Comparison of ENCODE assay signal across 8 cellular contexts in genomic region chr1:93079685-93080141, GRCh38. TPM values are rescaled to one million over a fixed set of nuclear protein-coding genes. Genes with fewer than 3 reads are reported as not detected.
DNase-seq lines count a peak whose midpoint lies in the region; ATAC-seq and TF ChIP-seq lines count a peak whose summit lies in the region.

No MANE protein-coding gene starts in this region.

- no peaks in the 10 kb centered on the region for H3K9me3 ChIP-seq in effector memory CD4-positive, alpha-beta T cell (ENCODE audit: control insufficient read depth, low read length)
- no peaks in the 10 kb centered on the region for H3K9me3 ChIP-seq in stomach

- peak overlapping the region; percentile 97 for H3K4me3 ChIP-seq in Jurkat, Clone E6-1 (ENCODE audit: low read length)
- H3K4me3 ChIP-seq in effector memory CD4-positive, alpha-beta T cell (ENCODE audit: insufficient read depth, low read depth, low read length, poor library complexity, severe bottlenecking): peak overlapping the region; percentile 98
- peak overlapping the region; percentile 83 to 96 (median 90) for H3K4me3 ChIP-seq in stomach

- no peaks in the 10 kb centered on the region for H3K9me3 Mint-ChIP-seq in Calu3 (ENCODE audit: low read depth, unreplicated experiment)
- H3K9me3 Mint-ChIP-seq in WTC11: peaks cover 15% of the 10 kb centered on the region
- no peaks in the 10 kb centered on the region for H3K9me3 Mint-ChIP-seq in memory B cell

- peaks cover 10% of the 10 kb centered on the region for H3K4me1 Mint-ChIP-seq in Calu3 (ENCODE audit: low read depth, unreplicated experiment)
- peaks cover 23% of the 10 kb centered on the region for H3K4me1 Mint-ChIP-seq in WTC11
- H3K4me1 Mint-ChIP-seq in memory B cell: peaks cover 27% of the 10 kb centered on the region

- 0 to 1% (median 1%) methylated on average over 13 of the region's 13 CpGs for WGBS in stomach, 5 donors

- ATAC-seq in WTC11 (peak; percentile 46), memory B cell (ENCODE audit: low read depth) (no peak), GM19324 (IDR thresholded peaks at IDR 0.05; ENCODE audit: low FRiP score, unreplicated experiment) (no peak), GM21825 (IDR thresholded peaks at IDR 0.05; ENCODE audit: unreplicated experiment) (no peak)

- no peaks in the 10 kb centered on the region for H3K36me3 ChIP-seq in effector memory CD4-positive, alpha-beta T cell (ENCODE audit: control insufficient read depth, insufficient read depth, low read length)
- peaks cover 0 to 4% (median under 1%) of the 10 kb centered on the region in 4 donors for H3K36me3 ChIP-seq in stomach

- TF ChIP-seq POLR2A in stomach (IDR thresholded peaks at IDR 0.05): no peak

- peaks cover 20% of the 10 kb centered on the region for H3K4me1 ChIP-seq in effector memory CD4-positive, alpha-beta T cell (ENCODE audit: control insufficient read depth, insufficient read depth, low read length, poor library complexity, severe bottlenecking)
- H3K4me1 ChIP-seq in stomach: peaks cover 17 to 47% (median 33%) of the 10 kb centered on the region in 4 donors

- H3K27me3 ChIP-seq in effector memory CD4-positive, alpha-beta T cell (replicated peaks; ENCODE audit: control insufficient read depth, insufficient read depth, low read length, poor library complexity, severe bottlenecking): no peaks in the 10 kb centered on the region
- H3K27me3 ChIP-seq in stomach: no peaks in the 10 kb centered on the region

- BruUV-seq in Calu3 (replicated peaks; lab: Mats Ljungman, UMichigan): no TSS peak

- peaks cover 34% of the 10 kb centered on the region for H3K36me3 Mint-ChIP-seq in Calu3 (ENCODE audit: insufficient read depth, unreplicated experiment)
- H3K36me3 Mint-ChIP-seq in WTC11: peaks cover 33% of the 10 kb centered on the region
- peaks cover 10% of the 10 kb centered on the region for H3K36me3 Mint-ChIP-seq in memory B cell

- TF ChIP-seq CTCF in Calu3 (IDR thresholded peaks at IDR 0.05; ENCODE audit: unreplicated experiment): no peak
- no peak for TF ChIP-seq CTCF in WTC11 (IDR thresholded peaks at IDR 0.05)
- TF ChIP-seq CTCF in stomach (IDR thresholded peaks at IDR 0.05): no peak

- DNase-seq in Calu3 (peak; percentile 21), WTC11 (ENCODE audit: low spot score) (peak; percentile 53), memory B cell (ENCODE audit: low spot score in 2 of 2) (no peak), stomach (no peak)
- peak; percentile 58 for DNase-seq in Jurkat, Clone E6-1 (ENCODE audit: low read depth, low spot score)
- peak in 2 of 3 donors; percentile 2 to 17 for DNase-seq in effector memory CD4-positive, alpha-beta T cell

- intact Hi-C loops in Calu3 (cut with micrococcal nuclease; ENCODE audit: unreplicated experiment): loop anchor here (5.0 kb wide), 2 partner anchors 48 to 103 kb away; partner anchors contain the start of genes CCDC18 and TMED5
- intact Hi-C loops in stomach (cut with DNase I; ENCODE audit: low total_unique reads): loop anchor here (10.0 kb wide), 1 partner anchor 105 kb away; the partner anchor contains the start of genes CCDC18 and TMED5

- peak overlapping the region; percentile 91 for H3K27ac ChIP-seq in effector memory CD4-positive, alpha-beta T cell (ENCODE audit: insufficient read depth, low read length, poor library complexity, severe bottlenecking)
- H3K27ac ChIP-seq in stomach: peak overlapping the region; percentile 85 to 91 (median 89)

- no peak for TF ChIP-seq EP300 in stomach (IDR thresholded peaks at IDR 0.05)

- POLR2A ChIA-PET in WTC11 (lab: Charles Lee): interaction anchor here (0.5 to 1.6 kb wide), 16 partner anchors 13 to 766 kb away, joined by 3 to 9 read pairs (median 4); partner anchors contain the start of genes DIPK1A, DR1, FNBP1L and RPL5

- H3K4me3 Mint-ChIP-seq in Calu3 (ENCODE audit: low read depth, unreplicated experiment) (peak overlapping the region; percentile 84), WTC11 (peak overlapping the region; percentile 98), memory B cell (peak overlapping the region; percentile 89)

- CTCF ChIA-PET in Calu3 (lab: Charles Lee) (interaction anchor here (0.7 to 1.3 kb wide), 2 partner anchors 18 to 242 kb away, joined by 3 to 4 read pairs; no protein-coding TSS in a partner anchor), WTC11 (lab: Charles Lee) (interaction anchor here (0.6 to 2.6 kb wide), 6 partner anchors 13 to 225 kb away, joined by 3 to 8 read pairs (median 3); no protein-coding TSS in a partner anchor)

- H3K27me3 Mint-ChIP-seq in Calu3 (ENCODE audit: unreplicated experiment) (no peaks in the 10 kb centered on the region), WTC11 (ENCODE audit: low read depth) (no peaks in the 10 kb centered on the region), memory B cell (no peaks in the 10 kb centered on the region)

- H3K27ac Mint-ChIP-seq in Calu3 (ENCODE audit: unreplicated experiment): peak overlapping the region; percentile 74
- peak overlapping the region; percentile 98 for H3K27ac Mint-ChIP-seq in WTC11
- peak overlapping the region; percentile 91 for H3K27ac Mint-ChIP-seq in memory B cell

TF ChIP-seq in WTC11, 78 proteins besides CTCF, POLR2A, EP300 and RAD21:
- no peak for TF ChIP-seq HMGXB4 (CRISPR knock-in tag; IDR thresholded peaks at IDR 0.05)
- TF ChIP-seq TEAD1 (CRISPR knock-in tag; IDR thresholded peaks at IDR 0.05): 0 out of 2 replicates have a peak, but pooled peaks have one; percentile 15
- 0 out of 2 replicates have a peak, but pooled peaks have one; percentile 19 for TF ChIP-seq ZNF671 (CRISPR knock-in tag; IDR thresholded peaks at IDR 0.05)
TF ChIP-seq in WTC11: peak in this region for 2.

RNA-seq across cellular contexts. Expression of gene MTF2, which starts 0.6 kb away (rescaled TPM):
- total RNA-seq in Calu3 (2022): 46.6 and 47.1 TPM in 2 replicates
- polyA plus RNA-seq in Jurkat, Clone E6-1 (2012; ENCODE audit: insufficient read depth, insufficient read length): 38.1 TPM
- 111 to 120 TPM (median 113 TPM) in 3 replicates for total RNA-seq in WTC11 (2021)
- 10 to 100 TPM in 4 of 5 donors, 1 to 10 TPM in 1; 2.3 to 67.6 (median 20.5) TPM for total RNA-seq in stomach
- 1 to 10 TPM; 4.9 to 6.8 (median 5.7) TPM for polyA plus RNA-seq in stomach

Comparison
In these comparisons a context has a peak if more than half of its experiments do, and no peak if none do; other contexts are left out.
1. DNase-seq: peak in Calu3 (single experiment), Jurkat, Clone E6-1 (single experiment), WTC11 (single experiment) and effector memory CD4-positive, alpha-beta T cell (2 of 3); none in memory B cell (0 of 2) and stomach (single experiment).
2. Peak in every context shown above with its lines, with median percentiles within 50 percentile points of each other: H3K27ac Mint-ChIP-seq, H3K4me3 Mint-ChIP-seq and H3K4me3 ChIP-seq.